In the genomic region with DNA sequence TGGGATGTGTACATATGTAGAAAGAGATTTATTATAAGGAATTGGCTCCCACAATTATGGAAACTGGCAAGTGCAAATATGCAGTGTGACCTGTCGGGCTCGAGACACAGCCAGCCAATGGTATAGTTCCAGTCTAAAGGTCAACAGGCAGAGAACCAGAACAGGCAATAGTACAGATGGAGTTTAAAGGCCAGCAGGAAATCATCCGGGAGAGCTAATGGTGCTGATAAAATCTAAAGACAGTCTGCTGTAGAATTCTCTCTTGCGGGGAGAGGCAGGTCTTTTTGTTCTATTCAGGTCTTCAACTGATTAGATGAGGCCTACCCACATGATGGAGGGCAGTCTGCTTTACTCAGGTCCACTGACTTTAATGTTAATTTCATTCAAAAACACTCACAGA, we compare ENCODE assay signal across 31 cellular contexts. TPM values are rescaled to one million over a fixed set of nuclear protein-coding genes. Genes with fewer than 3 reads are reported as not detected.
"Had no signal": no experiment of that assay in that cellular context is flagged by ENCODE, and none has a peak within 500 bp of the region (broad histone marks: within the 10 kb centered on the region; RNA-seq: fewer than 3 reads in every experiment).

No MANE protein-coding gene starts in this region.

- H3K4me3 Mint-ChIP-seq: activated CD4-positive, alpha-beta memory T cell treated with anti-CD3 and anti-CD28 coated beads, Interleukin-2, amount 10 ng/mL, durations not matched to agents 7 days and 5 days; activated CD4-positive, alpha-beta T cell treated with anti-CD3 and anti-CD28 coated beads, Interleukin-2, amount 10 ng/mL, durations not matched to agents 7 days and 5 days; activated naive CD4-positive, alpha-beta T cell treated with anti-CD3 and anti-CD28 coated beads, Interleukin-2, amount 10 ng/mL, durations not matched to agents 7 days and 5 days; activated T-cell treated with anti-CD3 and anti-CD28 coated beads, Interleukin-2, amount 50 U/mL, for 24 hours; dendritic cell treated with granulocyte-macrophage colony-stimulating factor and Interleukin-4, amounts not matched to agents 40 ng/mL and 50 ng/mL, for 4 days; endodermal cell; immature natural killer cell; naive B cell; stimulated activated memory B cell treated with anti-CD40 and anti-IgM and Interleukin-4, amounts not matched to agents 10 μg/mL and 1 μg/mL and 100 μg/mL, for 72 hours; T-helper 17 cell had no signal

- H3K36me3 ChIP-seq: left lung, ovary, sigmoid colon, suprapubic skin, tibial artery had no signal

- DNase-seq: activated CD4-positive, alpha-beta memory T cell treated with anti-CD3 and anti-CD28 coated beads, Interleukin-2, amount 10 ng/mL, durations not matched to agents 7 days and 5 days; activated CD4-positive, alpha-beta T cell treated with anti-CD3 and anti-CD28 coated beads, Interleukin-2, amount 10 ng/mL, durations not matched to agents 7 days and 5 days; activated CD4-positive, CD25-positive, alpha-beta regulatory T cell treated with anti-CD3 and anti-CD28 coated beads, Interleukin-2, amount 50 U/mL, for 72 hours; activated CD8-positive, alpha-beta memory T cell treated with anti-CD3 and anti-CD28 coated beads, Interleukin-2, amount 50 U/mL, for 48 hours; activated gamma-delta T cell; activated naive CD4-positive, alpha-beta T cell treated with anti-CD3 and anti-CD28 coated beads, Interleukin-2, amount 10 ng/mL, durations not matched to agents 7 days and 5 days; activated T-cell treated with anti-CD3 and anti-CD28 coated beads, Interleukin-2, amount 50 U/mL, for 24 hours; amygdala; central memory CD4-positive, alpha-beta T cell; endodermal cell; foreskin fibroblast; head of caudate nucleus; hypothalamus; immature natural killer cell; left lung; mesendoderm; naive B cell; ovary; sigmoid colon; stimulated activated CD4-positive, alpha-beta T cell treated with anti-CD3 and anti-CD28 coated beads, Interleukin-1b, Interleukin-23, amount 100 ng/mL, for 48 hours; stimulated activated CD4-positive, alpha-beta T cell treated with anti-CD3 and anti-CD28 coated beads, Interleukin-4, amount 100 ng/mL, for 4 hours; stimulated activated CD8-positive, alpha-beta memory T cell treated with anti-CD3 and anti-CD28 coated beads, Interleukin-4, amount 100 ng/mL, for 48 hours; T-helper 17 cell; tibial artery had no signal

- ATAC-seq: esophagus mucosa; left lung; stimulated activated memory B cell treated with anti-CD40 and anti-IgM and Interleukin-4, amounts not matched to agents 10 μg/mL and 1 μg/mL and 100 μg/mL, for 72 hours; T-helper 17 cell had no signal

- H3K27me3 ChIP-seq: left lung, ovary, sigmoid colon, suprapubic skin, tibial artery had no signal

- H3K27ac ChIP-seq: left lung, ovary, sigmoid colon, suprapubic skin, tibial artery had no signal

- H3K4me2 ChIP-seq: smooth muscle cell had no signal

- H3K27me3 Mint-ChIP-seq: activated naive CD4-positive, alpha-beta T cell treated with anti-CD3 and anti-CD28 coated beads, Interleukin-2, amount 10 ng/mL, durations not matched to agents 7 days and 5 days; activated T-cell treated with anti-CD3 and anti-CD28 coated beads, Interleukin-2, amount 50 U/mL, for 24 hours; dendritic cell treated with granulocyte-macrophage colony-stimulating factor and Interleukin-4, amounts not matched to agents 40 ng/mL and 50 ng/mL, for 4 days; progenitor cell of endocrine pancreas; T-helper 17 cell had no signal

- H3K4me3 ChIP-seq: left lung, lung, ovary, sigmoid colon, smooth muscle cell, suprapubic skin, tibial artery had no signal

- H3K9me3 ChIP-seq: ovary, suprapubic skin had no signal

- H3K4me1 ChIP-seq: left lung, sigmoid colon, suprapubic skin, tibial artery had no signal

- H3K27ac Mint-ChIP-seq: activated CD4-positive, alpha-beta memory T cell treated with anti-CD3 and anti-CD28 coated beads, Interleukin-2, amount 10 ng/mL, durations not matched to agents 7 days and 5 days; activated CD4-positive, alpha-beta T cell treated with anti-CD3 and anti-CD28 coated beads, Interleukin-2, amount 10 ng/mL, durations not matched to agents 7 days and 5 days; activated naive CD4-positive, alpha-beta T cell treated with anti-CD3 and anti-CD28 coated beads, Interleukin-2, amount 10 ng/mL, durations not matched to agents 7 days and 5 days; activated T-cell treated with anti-CD3 and anti-CD28 coated beads, Interleukin-2, amount 50 U/mL, for 24 hours; dendritic cell treated with granulocyte-macrophage colony-stimulating factor and Interleukin-4, amounts not matched to agents 40 ng/mL and 50 ng/mL, for 4 days; endodermal cell; immature natural killer cell; naive B cell; progenitor cell of endocrine pancreas; stimulated activated memory B cell treated with anti-CD40 and anti-IgM and Interleukin-4, amounts not matched to agents 10 μg/mL and 1 μg/mL and 100 μg/mL, for 72 hours; T-helper 17 cell had no signal

- H3K4me1 Mint-ChIP-seq: activated CD4-positive, alpha-beta memory T cell treated with anti-CD3 and anti-CD28 coated beads, Interleukin-2, amount 10 ng/mL, durations not matched to agents 7 days and 5 days; activated CD4-positive, alpha-beta T cell treated with anti-CD3 and anti-CD28 coated beads, Interleukin-2, amount 10 ng/mL, durations not matched to agents 7 days and 5 days; activated naive CD4-positive, alpha-beta T cell treated with anti-CD3 and anti-CD28 coated beads, Interleukin-2, amount 10 ng/mL, durations not matched to agents 7 days and 5 days; endodermal cell; immature natural killer cell; naive B cell; stimulated activated memory B cell treated with anti-CD40 and anti-IgM and Interleukin-4, amounts not matched to agents 10 μg/mL and 1 μg/mL and 100 μg/mL, for 72 hours; T-helper 17 cell had no signal

RNA-seq across cellular contexts. Expression of gene ANKRD31, which starts 21.8 kb away (rescaled TPM):
- polyA plus RNA-seq: immature natural killer cell had no signal
